Comparison of ENCODE assay signal across 29 cellular contexts in genomic region chr22:35348026-35348590, GRCh38.
"Had no signal": no experiment of that assay in that cellular context is flagged by ENCODE, and none has a peak within 500 bp of the region (broad histone marks: within the 10 kb centered on the region; RNA-seq: fewer than 3 reads in every experiment).

No MANE protein-coding gene starts in this region.

- H3K9me3 ChIP-seq: breast epithelium, esophagus squamous epithelium, left lung, lower lobe of right lung, thoracic aorta, uterus had no signal

- H3K4me3 Mint-ChIP-seq: activated CD8-positive, alpha-beta memory T cell treated with anti-CD3 and anti-CD28 coated beads, Interleukin-2, amount 10 ng/mL, durations not matched to agents 7 days and 5 days; activated CD8-positive, alpha-beta T cell treated with anti-CD3 and anti-CD28 coated beads, Interleukin-2, amount 10 ng/mL, durations not matched to agents 7 days and 5 days; naive thymus-derived CD8-positive, alpha-beta T cell; neural crest cell; stimulated activated naive CD8-positive, alpha-beta T cell treated with anti-CD3 and anti-CD28 coated beads, Interleukin-15, Interleukin-2, amounts not matched to agents 100 ng/mL and 50 ng/mL, for 24 hours; T-helper 1 cell treated with Interleukin-12 subunit alpha and Interleukin-12 subunit beta and Interleukin-4 antibody, amounts not matched to agents 30 μg/mL and 1 μg/mL, for 36 hours had no signal

- FAIRE-seq: colon, endometrium had no signal

- H3K27ac Mint-ChIP-seq: activated CD8-positive, alpha-beta memory T cell treated with anti-CD3 and anti-CD28 coated beads, Interleukin-2, amount 10 ng/mL, durations not matched to agents 7 days and 5 days; activated CD8-positive, alpha-beta T cell treated with anti-CD3 and anti-CD28 coated beads, Interleukin-2, amount 10 ng/mL, durations not matched to agents 7 days and 5 days; stimulated activated naive CD8-positive, alpha-beta T cell treated with anti-CD3 and anti-CD28 coated beads, Interleukin-15, Interleukin-2, amounts not matched to agents 100 ng/mL and 50 ng/mL, for 24 hours; T-helper 1 cell treated with Interleukin-12 subunit alpha and Interleukin-12 subunit beta and Interleukin-4 antibody, amounts not matched to agents 30 μg/mL and 1 μg/mL, for 36 hours had no signal

- ATAC-seq: activated CD8-positive, alpha-beta memory T cell treated with anti-CD3 and anti-CD28 coated beads, Interleukin-2, amount 10 ng/mL, durations not matched to agents 7 days and 5 days; activated CD8-positive, alpha-beta T cell treated with anti-CD3 and anti-CD28 coated beads, Interleukin-2, amount 10 ng/mL, durations not matched to agents 7 days and 5 days; activated naive CD4-positive, alpha-beta T cell treated with anti-CD3 and anti-CD28 coated beads, Interleukin-2, amount 50 U/mL, for 72 hours; left lung; lower lobe of right lung; naive thymus-derived CD8-positive, alpha-beta T cell; sciatic nerve had no signal

- DNase-seq: activated CD4-positive, alpha-beta T cell treated with anti-CD3 and anti-CD28 coated beads for 1 hour; activated CD4-positive, alpha-beta T cell treated with anti-CD3 and anti-CD28 coated beads, Interleukin-2, amount 50 U/mL, for 1 hour; activated CD8-positive, alpha-beta memory T cell treated with anti-CD3 and anti-CD28 coated beads, Interleukin-2, amount 10 ng/mL, durations not matched to agents 7 days and 5 days; activated CD8-positive, alpha-beta T cell treated with anti-CD3 and anti-CD28 coated beads, Interleukin-2, amount 10 ng/mL, durations not matched to agents 7 days and 5 days; activated naive CD4-positive, alpha-beta T cell; activated T-cell treated with anti-CD3 and anti-CD28 coated beads, Interleukin-2, amount 50 U/mL, for 48 hours; effector CD8-positive, alpha-beta T cell; esophagus squamous epithelium; foreskin melanocyte; lower lobe of right lung; mesenchymal stem cell; naive thymus-derived CD8-positive, alpha-beta T cell; stimulated activated CD4-positive, alpha-beta T cell treated with anti-CD3 and anti-CD28 coated beads, Interleukin-12 subunit alpha, Interleukin-12 subunit beta, amount 100 ng/mL, for 4 hours; stimulated activated CD4-positive, alpha-beta T cell treated with anti-CD3 and anti-CD28 coated beads, Interleukin-4, amount 100 ng/mL, for 1 hour; T1000; trophoblast cell; uterus had no signal

- H3K27ac ChIP-seq: breast epithelium, epithelial cell of prostate, esophagus squamous epithelium, left lung, lower lobe of right lung, thoracic aorta, uterus had no signal

- H3K36me3 ChIP-seq: breast epithelium, uterus had no signal

- H3K27me3 ChIP-seq: breast epithelium, esophagus squamous epithelium, left lung, uterus had no signal

- H3K27me3 Mint-ChIP-seq: activated CD8-positive, alpha-beta memory T cell treated with anti-CD3 and anti-CD28 coated beads, Interleukin-2, amount 10 ng/mL, durations not matched to agents 7 days and 5 days had no signal

- H3K36me3 Mint-ChIP-seq: activated CD8-positive, alpha-beta memory T cell treated with anti-CD3 and anti-CD28 coated beads, Interleukin-2, amount 10 ng/mL, durations not matched to agents 7 days and 5 days; activated naive CD4-positive, alpha-beta T cell treated with anti-CD3 and anti-CD28 coated beads, Interleukin-2, amount 50 U/mL, for 72 hours had no signal

- H3K9me3 Mint-ChIP-seq: activated naive CD4-positive, alpha-beta T cell treated with anti-CD3 and anti-CD28 coated beads, Interleukin-2, amount 50 U/mL, for 72 hours; naive thymus-derived CD8-positive, alpha-beta T cell; neural crest cell; stimulated activated naive CD8-positive, alpha-beta T cell treated with anti-CD3 and anti-CD28 coated beads, Interleukin-15, Interleukin-2, amounts not matched to agents 100 ng/mL and 50 ng/mL, for 24 hours; T-helper 1 cell treated with Interleukin-12 subunit alpha and Interleukin-12 subunit beta and Interleukin-4 antibody, amounts not matched to agents 30 μg/mL and 1 μg/mL, for 36 hours had no signal

- H3K4me3 ChIP-seq: breast epithelium, esophagus squamous epithelium, left lung, lower lobe of right lung, skin epidermis, thoracic aorta, uterus had no signal
